24 cellular contexts compared by ENCODE assay signal in genomic region chr4:8505229-8505628, GRCh38.
"Had no signal": no experiment of that assay in that cellular context is flagged by ENCODE, and none has a peak within 500 bp of the region (broad histone marks: within the 10 kb centered on the region; RNA-seq: fewer than 3 reads in every experiment).

No MANE protein-coding gene starts in this region.

- ATAC-seq: activated naive CD4-positive, alpha-beta T cell treated with anti-CD3 and anti-CD28 coated beads, Interleukin-2, amount 50 U/mL, for 72 hours; activated naive CD8-positive, alpha-beta T cell treated with anti-CD3 and anti-CD28 coated beads, Interleukin-2, amount 50 U/mL, for 24 hours; activated T-cell treated with anti-CD3 and anti-CD28 coated beads, Interleukin-2, amount 50 U/mL, for 4 hours; PC-3; T-helper 17 cell had no signal

- H3K4me3 ChIP-seq: ascending aorta, cardiac muscle cell had no signal

- DNase-seq: activated CD4-positive, alpha-beta memory T cell treated with anti-CD3 and anti-CD28 coated beads for 36 hours; activated CD4-positive, alpha-beta T cell treated with anti-CD3 and anti-CD28 coated beads, Interleukin-2, amount 10 ng/mL, durations not matched to agents 7 days and 5 days; activated CD4-positive, CD25-positive, alpha-beta regulatory T cell; activated CD8-positive, alpha-beta memory T cell treated with anti-CD3 and anti-CD28 coated beads for 24 hours; activated effector memory CD4-positive, alpha-beta T cell treated with anti-CD3 and anti-CD28 coated beads, Interleukin-2, amount 50 U/mL, for 16 hours; activated naive CD4-positive, alpha-beta T cell treated with Interleukin-2 at 50 U/mL for 16 hours; activated naive CD8-positive, alpha-beta T cell treated with anti-CD3 and anti-CD28 coated beads, Interleukin-2, amount 50 U/mL, for 24 hours; activated T-cell treated with anti-CD3 and anti-CD28 coated beads, Interleukin-2, amount 50 U/mL, for 4 hours; amniotic stem cell; MM.1S; NCI-H1105 treated with DMSO at 0.1 percent for 48 hours; NCI-H1436 treated with DMSO at 0.1 percent for 48 hours; NCI-H187; NCI-H2081; NCI-H446; NCI-H524; PC-3; SIG-M5; T-helper 17 cell; T-helper 9 cell had no signal

- H3K27me3 ChIP-seq: ascending aorta, cardiac muscle cell had no signal

- H3K27ac Mint-ChIP-seq: activated CD4-positive, alpha-beta memory T cell treated with anti-CD3 and anti-CD28 coated beads for 36 hours; activated CD4-positive, alpha-beta T cell treated with anti-CD3 and anti-CD28 coated beads, Interleukin-2, amount 10 ng/mL, durations not matched to agents 7 days and 5 days; activated naive CD4-positive, alpha-beta T cell treated with anti-CD3 and anti-CD28 coated beads, Interleukin-2, amount 50 U/mL, for 72 hours; activated naive CD8-positive, alpha-beta T cell treated with anti-CD3 and anti-CD28 coated beads, Interleukin-2, amount 50 U/mL, for 24 hours; T-helper 17 cell had no signal

- H3K27ac ChIP-seq: cardiac muscle cell had no signal

- H3K36me3 Mint-ChIP-seq: activated CD4-positive, alpha-beta memory T cell treated with anti-CD3 and anti-CD28 coated beads for 36 hours; activated naive CD4-positive, alpha-beta T cell treated with anti-CD3 and anti-CD28 coated beads, Interleukin-2, amount 50 U/mL, for 72 hours; brain had no signal

- H3K9me3 Mint-ChIP-seq: activated CD4-positive, alpha-beta memory T cell treated with anti-CD3 and anti-CD28 coated beads for 36 hours; activated CD4-positive, alpha-beta T cell treated with anti-CD3 and anti-CD28 coated beads, Interleukin-2, amount 10 ng/mL, durations not matched to agents 7 days and 5 days; activated naive CD4-positive, alpha-beta T cell treated with anti-CD3 and anti-CD28 coated beads, Interleukin-2, amount 50 U/mL, for 72 hours; activated naive CD8-positive, alpha-beta T cell treated with anti-CD3 and anti-CD28 coated beads, Interleukin-2, amount 50 U/mL, for 24 hours; activated T-cell treated with anti-CD3 and anti-CD28 coated beads, Interleukin-2, amount 50 U/mL, for 4 hours had no signal

- H3K4me3 Mint-ChIP-seq: activated CD4-positive, alpha-beta memory T cell treated with anti-CD3 and anti-CD28 coated beads for 36 hours; activated CD4-positive, alpha-beta T cell treated with anti-CD3 and anti-CD28 coated beads, Interleukin-2, amount 10 ng/mL, durations not matched to agents 7 days and 5 days; activated naive CD8-positive, alpha-beta T cell treated with anti-CD3 and anti-CD28 coated beads, Interleukin-2, amount 50 U/mL, for 24 hours; activated T-cell treated with anti-CD3 and anti-CD28 coated beads, Interleukin-2, amount 50 U/mL, for 4 hours; brain; T-helper 17 cell had no signal

- H3K27me3 Mint-ChIP-seq: activated CD4-positive, alpha-beta memory T cell treated with anti-CD3 and anti-CD28 coated beads for 36 hours; activated CD4-positive, alpha-beta T cell treated with anti-CD3 and anti-CD28 coated beads, Interleukin-2, amount 10 ng/mL, durations not matched to agents 7 days and 5 days; activated naive CD8-positive, alpha-beta T cell treated with anti-CD3 and anti-CD28 coated beads, Interleukin-2, amount 50 U/mL, for 24 hours; brain; T-helper 17 cell had no signal

- H3K4me1 Mint-ChIP-seq: activated CD4-positive, alpha-beta T cell treated with anti-CD3 and anti-CD28 coated beads, Interleukin-2, amount 10 ng/mL, durations not matched to agents 7 days and 5 days; activated naive CD8-positive, alpha-beta T cell treated with anti-CD3 and anti-CD28 coated beads, Interleukin-2, amount 50 U/mL, for 24 hours had no signal

- H3K36me3 ChIP-seq: ascending aorta, cardiac muscle cell had no signal

- H3K9me3 ChIP-seq: ascending aorta had no signal
